Comparison of ENCODE assay signal across 8 cellular contexts in genomic region chr13:51286135-51287002, GRCh38. TPM values are rescaled to one million over a fixed set of nuclear protein-coding genes. Genes with fewer than 3 reads are reported as not detected.
DNase-seq lines count a peak whose midpoint lies in the region; ATAC-seq lines count a peak whose summit lies in the region.

No MANE protein-coding gene starts in this region.

- DNase-seq in NCI-H2081 (lab: John Stamatoyannopoulos, UW) (peak; percentile 46 to 47), NCI-H2081 treated with DMSO at 0.1 percent for 48 hours (lab: John Stamatoyannopoulos, UW) (no peak), NOMO-1 (lab: John Stamatoyannopoulos, UW; ENCODE audit: unreplicated experiment in 2 of 2) (peak; percentile 51 to 68), epidermal melanocyte (ENCODE audit: insufficient read length, low spot score) (peak; percentile 62), mucosa of gallbladder (ENCODE audit: low spot score) (peak; percentile 81)
- DNase-seq in activated CD8-positive, alpha-beta memory T cell treated with anti-CD3 and anti-CD28 coated beads, Interleukin-2, amount 50 U/mL, for 4 hours: peak; percentile 66
- peak; percentile 91 for DNase-seq in stimulated activated CD8-positive, alpha-beta memory T cell treated with anti-CD3 and anti-CD28 coated beads, Interleukin-4, amount 100 ng/mL, for 48 hours

- ATAC-seq in HG03571 (IDR thresholded peaks at IDR 0.05; ENCODE audit: unreplicated experiment): peak; percentile 88

RNA-seq across cellular contexts. Expression of gene SERPINE3, which starts 53.1 kb away (rescaled TPM):
- not detected for total RNA-seq in mucosa of gallbladder
